13 cellular contexts compared by ENCODE assay signal in the genomic region with DNA sequence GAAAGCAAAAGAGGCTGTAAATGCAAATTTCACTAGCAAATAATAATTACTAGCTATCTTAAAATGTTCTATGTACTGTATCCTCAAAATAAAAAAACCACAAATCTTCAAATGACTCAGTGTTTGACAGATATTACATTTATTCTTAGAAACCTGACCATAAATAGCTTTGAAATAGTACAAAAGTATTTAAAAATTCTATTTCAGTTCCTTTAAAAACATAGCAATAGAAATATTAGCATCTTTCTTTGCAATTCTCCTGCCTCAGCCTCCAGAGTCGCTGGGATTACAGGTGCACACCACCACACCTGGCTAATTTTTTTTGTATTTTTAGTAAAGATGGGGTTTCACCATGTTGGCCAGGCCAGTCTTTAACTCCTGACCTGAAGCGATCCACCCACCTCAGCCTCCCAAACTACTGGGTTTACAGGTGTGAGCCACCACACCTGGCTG.
DNase-seq lines count a peak whose midpoint lies in the region; ATAC-seq and FAIRE-seq lines count a peak whose summit lies in the region.
"Had no signal": no experiment of that assay in that cellular context is flagged by ENCODE, and none has a peak within 500 bp of the region (broad histone marks: within the 10 kb centered on the region; RNA-seq: fewer than 3 reads in every experiment).

No MANE protein-coding gene starts in this region.

- no peak for FAIRE-seq in HTR-8/SVneo (lab: Jason Lieb, UNC)

- peak; percentile 32 to 53 for ATAC-seq in activated CD4-positive, CD25-positive, alpha-beta regulatory T cell treated with anti-CD3 and anti-CD28 coated beads, Interleukin-2, amount 50 U/mL, for 24 hours
- ATAC-seq in GM21825 (IDR thresholded peaks at IDR 0.05; ENCODE audit: unreplicated experiment) (peak; percentile 73), HG03342 (IDR thresholded peaks at IDR 0.05; ENCODE audit: unreplicated experiment) (peak; percentile 75)
- ATAC-seq: stimulated activated naive CD8-positive, alpha-beta T cell treated with anti-CD3 and anti-CD28 coated beads, Interleukin-15, Interleukin-2, amounts not matched to agents 100 U/mL and 50 U/mL, for 24 hours had no signal

- no peak for DNase-seq in activated CD4-positive, CD25-positive, alpha-beta regulatory T cell treated with anti-CD3 and anti-CD28 coated beads, Interleukin-2, amount 50 U/mL, for 72 hours
- no peak for DNase-seq in stimulated activated CD4-positive, alpha-beta T cell treated with anti-CD3 and anti-CD28 coated beads, Interleukin-2, amount 100 ng/mL, for 48 hours
- DNase-seq in NCI-H82 (lab: John Stamatoyannopoulos, UW) (no peak), HTR-8/SVneo (ENCODE audit: insufficient read length, low spot score) (no peak)
- DNase-seq in activated CD4-positive, alpha-beta T cell treated with anti-CD3 and anti-CD28 coated beads, Interleukin-2, amount 50 U/mL, for 48 hours: no peak
- DNase-seq: NCI-H510A; occipital lobe; SHP77; stimulated activated CD4-positive, alpha-beta T cell treated with anti-CD3 and anti-CD28 coated beads, Interleukin-15, amount 100 ng/mL, for 24 hours; stimulated activated naive CD8-positive, alpha-beta T cell treated with anti-CD3 and anti-CD28 coated beads, Interleukin-15, Interleukin-2, amounts not matched to agents 100 U/mL and 50 U/mL, for 24 hours had no signal
